In genomic region chr4:173522160-173522873, GRCh38 we compare ENCODE assay signal across 1 cellular context.
TF ChIP-seq lines count a peak whose summit lies in the region.

No MANE protein-coding gene starts in this region.

TF ChIP-seq in K562, 482 proteins besides CTCF, POLR2A, EP300 and RAD21 (continued from another document and continues in another):
- TF ChIP-seq E2F6 (IDR thresholded peaks at IDR 0.05; ENCODE audit: borderline replicate concordance in 1 of 2, extremely low read depth in 1 of 2, insufficient read depth in 1 of 2, insufficient read length in 1 of 2, low read depth in 1 of 2, low read length in 1 of 2, poor library complexity in 1 of 2, severe bottlenecking in 1 of 2) (peak; percentile 46 to 75), POLR2G (IDR thresholded peaks at IDR 0.05; ENCODE audit: low read depth, low read length) (peak; percentile 77), YY1 (IDR thresholded peaks at IDR 0.05; ENCODE audit: borderline replicate concordance in 1 of 3, control insufficient read depth in 1 of 3, extremely low read depth in 1 of 3, insufficient read depth in 3 of 3, insufficient read length in 1 of 3, insufficient replicate concordance in 2 of 3, low read depth in 1 of 3, low read length in 2 of 3) (no peak), SPI1 (IDR thresholded peaks at IDR 0.05; ENCODE audit: borderline replicate concordance, low read depth, low read length) (no peak), NFYB (IDR thresholded peaks at IDR 0.05; ENCODE audit: extremely low read depth, insufficient read length) (no peak), KHSRP (IDR thresholded peaks at IDR 0.05) (no peak), NCOA4 (IDR thresholded peaks at IDR 0.05; ENCODE audit: partially characterized antibody) (no peak), ARID1B (IDR thresholded peaks at IDR 0.05) (peak; percentile 43), XRCC3 (IDR thresholded peaks at IDR 0.05) (no peak), HDAC6 (IDR thresholded peaks at IDR 0.05; ENCODE audit: low read depth, low read length) (no peak), HMGXB4 (CRISPR knock-in tag; IDR thresholded peaks at IDR 0.05) (no peak), ZNF274 (IDR thresholded peaks at IDR 0.05; ENCODE audit: borderline replicate concordance, low read depth, low read length) (no peak), CREB1 (IDR thresholded peaks at IDR 0.05) (no peak; the same call in 1 of the 2 replicates), CREB1 (CRISPR knock-in tag; IDR thresholded peaks at IDR 0.05) (no peak), ZNF778 (CRISPR knock-in tag; IDR thresholded peaks at IDR 0.05) (no peak), ZNF584 (CRISPR knock-in tag; IDR thresholded peaks at IDR 0.05; ENCODE audit: low read depth) (no peak), GMEB1 (CRISPR knock-in tag; IDR thresholded peaks at IDR 0.05) (no peak), SMC3 (conservative IDR thresholded peaks at IDR 0.05; ENCODE audit: insufficient read depth, low read depth, low read length) (no peak), POU5F1 (IDR thresholded peaks at IDR 0.05; ENCODE audit: borderline replicate concordance, low read depth, low read length, partially characterized antibody) (no peak), EHMT2 (IDR thresholded peaks at IDR 0.05) (no peak), VEZF1 (CRISPR knock-in tag; IDR thresholded peaks at IDR 0.05) (peak; percentile 31), ZNF740 (CRISPR knock-in tag; IDR thresholded peaks at IDR 0.05) (no peak), ZNF740 (tag; IDR thresholded peaks at IDR 0.05) (no peak), TRIM25 (IDR thresholded peaks at IDR 0.05; ENCODE audit: borderline replicate concordance) (no peak), TAL1 (IDR thresholded peaks at IDR 0.05) (no peak; the same call in 1 of the 2 replicates), ZNF764 (CRISPR knock-in tag; IDR thresholded peaks at IDR 0.05; ENCODE audit: low read depth) (no peak), ZNF75A (CRISPR knock-in tag; IDR thresholded peaks at IDR 0.05) (no peak), ZBTB11 (CRISPR knock-in tag; IDR thresholded peaks at IDR 0.05) (no peak), ZNF699 (CRISPR knock-in tag; IDR thresholded peaks at IDR 0.05; ENCODE audit: insufficient replicate concordance) (no peak), ZKSCAN3 (CRISPR knock-in tag; IDR thresholded peaks at IDR 0.05) (no peak), ZNF407 (IDR thresholded peaks at IDR 0.05; ENCODE audit: low read depth) (no peak), PRPF4 (IDR thresholded peaks at IDR 0.05; ENCODE audit: insufficient read depth, low read depth, low read length, poor library complexity, severe bottlenecking) (no peak), MYNN (IDR thresholded peaks at IDR 0.05) (no peak), MYNN (CRISPR knock-in tag; IDR thresholded peaks at IDR 0.05) (no peak), BRCA1 (IDR thresholded peaks at IDR 0.05) (no peak), BRCA1 (CRISPR knock-in tag; IDR thresholded peaks at IDR 0.05) (no peak)
